8 cellular contexts compared by ENCODE assay signal in genomic region chr1:16888806-16889178, GRCh38. TPM values are rescaled to one million over a fixed set of nuclear protein-coding genes. Genes with fewer than 3 reads are reported as not detected.
A peak's percentile ranks its signal among the peaks of the same experiment; 100 is the strongest.
DNase-seq lines count a peak whose midpoint lies in the region; ATAC-seq and TF ChIP-seq lines count a peak whose summit lies in the region.

No MANE protein-coding gene starts in this region.

- no peaks in the 10 kb centered on the region for H3K36me3 ChIP-seq in effector memory CD4-positive, alpha-beta T cell (ENCODE audit: control insufficient read depth, insufficient read depth, low read length)
- H3K36me3 ChIP-seq in muscle layer of duodenum (ENCODE audit: control insufficient read depth in 1 of 2, insufficient read depth in 2 of 2, low read length in 2 of 2): no peaks in the 10 kb centered on the region
- H3K36me3 ChIP-seq in BE2C: no peaks in the 10 kb centered on the region

- no peak for TF ChIP-seq CTCF in AG09309 (IDR thresholded peaks at IDR 0.05; ENCODE audit: control insufficient read depth, insufficient read depth, low read depth, low read length, missing control alignments)
- no peak for TF ChIP-seq CTCF in BE2C (IDR thresholded peaks at IDR 0.05; ENCODE audit: low read depth, low read length)

- H3K4me1 Mint-ChIP-seq in IgD-negative memory B cell: peaks cover 1 to 25% (median 19%) of the 10 kb centered on the region in 3 donors

- H3K4me3 Mint-ChIP-seq in IgD-negative memory B cell: peak overlapping the region; percentile 94 to 98 (median 94)

- H3K9me3 ChIP-seq in effector memory CD4-positive, alpha-beta T cell (ENCODE audit: control insufficient read depth, low read length): no peaks in the 10 kb centered on the region
- no peaks in the 10 kb centered on the region for H3K9me3 ChIP-seq in muscle layer of duodenum (ENCODE audit: control insufficient read depth in 1 of 2, low read length in 2 of 2)
- H3K9me3 ChIP-seq in BE2C: no peaks in the 10 kb centered on the region

- H3K27me3 ChIP-seq in effector memory CD4-positive, alpha-beta T cell (replicated peaks; ENCODE audit: control insufficient read depth, insufficient read depth, low read length, poor library complexity, severe bottlenecking): no peaks in the 10 kb centered on the region
- H3K27me3 ChIP-seq in muscle layer of duodenum (ENCODE audit: low read depth, low read length) (no peaks in the 10 kb centered on the region), BE2C (no peaks in the 10 kb centered on the region)

- H3K27ac ChIP-seq in effector memory CD4-positive, alpha-beta T cell (ENCODE audit: insufficient read depth, low read length, poor library complexity, severe bottlenecking): peak overlapping the region; percentile 45
- H3K27ac ChIP-seq in muscle layer of duodenum (ENCODE audit: low read length): peak overlapping the region; percentile 74

- H3K27me3 Mint-ChIP-seq in IgD-negative memory B cell: peaks cover 13% of the 10 kb centered on the region

- no peak for ATAC-seq in GM18870 (IDR thresholded peaks at IDR 0.05; ENCODE audit: unreplicated experiment)
- ATAC-seq in GM19397 (IDR thresholded peaks at IDR 0.05; ENCODE audit: unreplicated experiment): no peak
- no peak for ATAC-seq in HG02571 (IDR thresholded peaks at IDR 0.05; ENCODE audit: unreplicated experiment)

- peaks cover 2% of the 10 kb centered on the region for H3K36me3 Mint-ChIP-seq in IgD-negative memory B cell

- H3K27ac Mint-ChIP-seq in IgD-negative memory B cell: peak overlapping the region; percentile 85 to 99 (median 93)

- H3K4me1 ChIP-seq in effector memory CD4-positive, alpha-beta T cell (ENCODE audit: control insufficient read depth, insufficient read depth, low read length, poor library complexity, severe bottlenecking): peaks cover 4% of the 10 kb centered on the region
- H3K4me1 ChIP-seq in muscle layer of duodenum (ENCODE audit: control insufficient read depth in 1 of 2, insufficient read depth in 2 of 2, low read length in 2 of 2) (no peaks in the 10 kb centered on the region), BE2C (no peaks in the 10 kb centered on the region)

- H3K4me3 ChIP-seq in AG09309 (ENCODE audit: control insufficient read depth, low read depth, low read length) (peak overlapping the region; percentile 45), muscle layer of duodenum (ENCODE audit: low read depth in 1 of 2, low read length in 2 of 2) (peak overlapping the region; percentile 67 to 73), BE2C (ENCODE audit: low read depth, low read length) (no peak overlapping the region)
- peak overlapping the region; percentile 63 for H3K4me3 ChIP-seq in effector memory CD4-positive, alpha-beta T cell (ENCODE audit: insufficient read depth, low read depth, low read length, poor library complexity, severe bottlenecking)

- no peaks in the 10 kb centered on the region for H3K9me3 Mint-ChIP-seq in IgD-negative memory B cell

- DNase-seq in AG09309 (ENCODE audit: low read depth) (no peak), BE2C (no peak)
- no peak for DNase-seq in effector memory CD4-positive, alpha-beta T cell

RNA-seq across cellular contexts. Expression of gene RNU1-2, which starts 7.0 kb away (rescaled TPM):
- polyA plus RNA-seq in IgD-negative memory B cell: not detected
- 5.0 TPM for polyA plus RNA-seq in BE2C (2012; ENCODE audit: insufficient read depth, insufficient read length, low read depth)

RNA-seq across cellular contexts. Expression of gene CROCC, which starts 32.9 kb away (rescaled TPM):
- 3.9 TPM for polyA plus RNA-seq in IgD-negative memory B cell
- 20.4 TPM for polyA plus RNA-seq in BE2C (2012; ENCODE audit: insufficient read depth, insufficient read length, low read depth)
